In genomic region chr6:1812034-1812433, GRCh38 we compare ENCODE assay signal across 24 cellular contexts.
"Had no signal": no experiment of that assay in that cellular context is flagged by ENCODE, and none has a peak within 500 bp of the region (broad histone marks: within the 10 kb centered on the region; RNA-seq: fewer than 3 reads in every experiment).

No MANE protein-coding gene starts in this region.

- H3K27ac Mint-ChIP-seq: stimulated activated effector memory CD8-positive, alpha-beta T cell treated with anti-CD3 and anti-CD28 coated beads, Interleukin-12 subunit alpha, Interleukin-12 subunit beta, amount 100 ng/mL, for 72 hours; stimulated activated naive CD8-positive, alpha-beta T cell treated with anti-CD3 and anti-CD28 coated beads, Interleukin-15, Interleukin-2, amounts not matched to agents 100 ng/mL and 50 ng/mL, for 24 hours had no signal

- H3K27ac ChIP-seq: heart right ventricle, hepatocyte, left ventricle myocardium inferior, pancreas, prostate gland, sigmoid colon, spleen, suprapubic skin, thoracic aorta, tibial artery, upper lobe of right lung had no signal

- DNase-seq: heart right ventricle; islet precursor cell; left ventricle myocardium inferior; naive thymus-derived CD8-positive, alpha-beta T cell; pancreas; posterior cingulate gyrus; retina; right cardiac atrium; sigmoid colon; small intestine; spleen; stimulated activated CD4-positive, alpha-beta T cell treated with anti-CD3 and anti-CD28 coated beads, Interleukin-4, amount 100 ng/mL, for 24 hours; stimulated activated naive CD4-positive, alpha-beta T cell; tibial artery; trophoblast cell; upper lobe of right lung had no signal

- H3K4me2 ChIP-seq: hepatocyte had no signal

- H3K9me3 Mint-ChIP-seq: naive thymus-derived CD8-positive, alpha-beta T cell; nephron; stimulated activated effector memory CD8-positive, alpha-beta T cell treated with anti-CD3 and anti-CD28 coated beads, Interleukin-12 subunit alpha, Interleukin-12 subunit beta, amount 100 ng/mL, for 72 hours; stimulated activated naive CD8-positive, alpha-beta T cell treated with anti-CD3 and anti-CD28 coated beads, Interleukin-15, Interleukin-2, amounts not matched to agents 100 ng/mL and 50 ng/mL, for 24 hours had no signal

- H3K4me1 ChIP-seq: heart right ventricle, prostate gland, sigmoid colon, spleen, suprapubic skin, upper lobe of right lung had no signal

- H3K79me2 ChIP-seq: hepatocyte had no signal

- H3K27me3 ChIP-seq: heart right ventricle, hepatocyte, pancreas, sigmoid colon, spleen, suprapubic skin, tibial artery, upper lobe of right lung had no signal

- H3K36me3 Mint-ChIP-seq: stimulated activated effector memory CD8-positive, alpha-beta T cell treated with anti-CD3 and anti-CD28 coated beads, Interleukin-12 subunit alpha, Interleukin-12 subunit beta, amount 100 ng/mL, for 72 hours had no signal

- H2AFZ ChIP-seq: hepatocyte had no signal

- H3K27me3 Mint-ChIP-seq: naive thymus-derived CD8-positive, alpha-beta T cell; stimulated activated naive CD8-positive, alpha-beta T cell treated with anti-CD3 and anti-CD28 coated beads, Interleukin-15, Interleukin-2, amounts not matched to agents 100 ng/mL and 50 ng/mL, for 24 hours had no signal

- H3K4me1 Mint-ChIP-seq: stimulated activated effector memory CD8-positive, alpha-beta T cell treated with anti-CD3 and anti-CD28 coated beads, Interleukin-12 subunit alpha, Interleukin-12 subunit beta, amount 100 ng/mL, for 72 hours had no signal

- H3K4me3 ChIP-seq: heart right ventricle, hepatocyte, left ventricle myocardium inferior, lung, pancreas, prostate gland, sigmoid colon, spleen, suprapubic skin, thoracic aorta, tibial artery, upper lobe of right lung had no signal

- H3K4me3 Mint-ChIP-seq: naive thymus-derived CD8-positive, alpha-beta T cell; nephron; stimulated activated effector memory CD8-positive, alpha-beta T cell treated with anti-CD3 and anti-CD28 coated beads, Interleukin-12 subunit alpha, Interleukin-12 subunit beta, amount 100 ng/mL, for 72 hours; stimulated activated naive CD8-positive, alpha-beta T cell treated with anti-CD3 and anti-CD28 coated beads, Interleukin-15, Interleukin-2, amounts not matched to agents 100 ng/mL and 50 ng/mL, for 24 hours had no signal

- H3K36me3 ChIP-seq: heart right ventricle, left ventricle myocardium inferior, pancreas, prostate gland, sigmoid colon, spleen, suprapubic skin, thoracic aorta, tibial artery, upper lobe of right lung had no signal

- H3K9me3 ChIP-seq: heart right ventricle, left ventricle myocardium inferior, pancreas, prostate gland, sigmoid colon, spleen, suprapubic skin, thoracic aorta, tibial artery, upper lobe of right lung had no signal
